22 cellular contexts compared by ENCODE assay signal in genomic region chr7:26073041-26073440, GRCh38.
A peak's percentile ranks its signal among the peaks of the same experiment; 100 is the strongest.
DNase-seq lines count a peak whose midpoint lies in the region; ATAC-seq, FAIRE-seq and TF ChIP-seq lines count a peak whose summit lies in the region.
"Had no signal": no experiment of that assay in that cellular context is flagged by ENCODE, and none has a peak within 500 bp of the region (broad histone marks: within the 10 kb centered on the region; RNA-seq: fewer than 3 reads in every experiment).

No MANE protein-coding gene starts in this region.

- no peak overlapping the region for H3K27ac ChIP-seq in IMR-90 (ENCODE audit: insufficient read depth, low read length)
- no peak overlapping the region for H3K27ac ChIP-seq in K562 (ENCODE audit: extremely low read depth, low read depth, low read length)
- H3K27ac ChIP-seq in foreskin keratinocyte = no peak overlapping the region
- H3K27ac ChIP-seq: adrenal gland, BLaER1, HL-60, upper lobe of left lung had no signal

- TF ChIP-seq EP300 in K562 (IDR thresholded peaks at IDR 0.05; ENCODE audit: low read length) = no peak

- no peak overlapping the region for H4K91ac ChIP-seq in IMR-90 (ENCODE audit: insufficient read depth, low read depth, low read length)

- H3K4me3 ChIP-seq in IMR-90 (ENCODE audit: insufficient read depth, low read depth, low read length) = no peak overlapping the region
- H3K4me3 ChIP-seq in K562 = no peak overlapping the region
- H3K4me3 ChIP-seq: adrenal gland, BLaER1, GM12878, upper lobe of left lung had no signal

- dilution Hi-C loops in IMR-90 (cut with HindIII; ENCODE audit: low sequenced_read_pairs, unreplicated experiment) = no loop called here

- FAIRE-seq in D721Med (lab: Jason Lieb, UNC) = peak; percentile 44
- FAIRE-seq in K562 (lab: Jason Lieb, UNC) = no peak
- FAIRE-seq: GM12878 had no signal

- H3K14ac ChIP-seq in IMR-90 (replicated peaks; ENCODE audit: low read depth, low read length) = no peak overlapping the region

- no peak overlapping the region for H3K18ac ChIP-seq in IMR-90 (ENCODE audit: low read depth, low read length)

- H4K20me1 ChIP-seq in IMR-90 (ENCODE audit: insufficient read depth, low read length) (no peaks in the 10 kb centered on the region; the same call in 1 of the 2 replicates), K562 (replicated peaks; ENCODE audit: control insufficient read depth, insufficient read depth, low read length) (no peaks in the 10 kb centered on the region)
- H4K20me1 ChIP-seq: BLaER1 had no signal

- no peak overlapping the region for H2AK9ac ChIP-seq in IMR-90 (replicated peaks; ENCODE audit: low read depth, low read length, poor library complexity)

- no peak overlapping the region for H4K8ac ChIP-seq in IMR-90 (ENCODE audit: low read depth in 2 of 2, low read length in 2 of 2)

- in situ Hi-C loops in IMR-90 (cut with MboI; ENCODE audit: low sequenced_read_pairs) (no loop called here), K562 (cut with MboI) (no loop called here)

- peak overlapping the region; percentile 55 for H3K27ac Mint-ChIP-seq in mesothelial cell of epicardium
- H3K27ac Mint-ChIP-seq in activated naive CD8-positive, alpha-beta T cell treated with anti-CD3 and anti-CD28 coated beads, Interleukin-2, amount 50 U/mL, for 24 hours = no peak overlapping the region
- H3K27ac Mint-ChIP-seq: stimulated activated effector memory CD8-positive, alpha-beta T cell treated with anti-CD3 and anti-CD28 coated beads, Interleukin-12 subunit alpha, Interleukin-12 subunit beta, amount 100 ng/mL, for 72 hours had no signal

- no peak for DNase-seq in D721Med (ENCODE audit: insufficient read length, low spot score)
- no peak for DNase-seq in IMR-90
- no peak for DNase-seq in K562 (ENCODE audit: extremely low read depth in 1 of 4, low spot score in 3 of 4)
- no peak for DNase-seq in mesothelial cell of epicardium (ENCODE audit: low spot score in 2 of 2, unreplicated experiment in 2 of 2)
- DNase-seq in AG08395 (ENCODE audit: low spot score) = no peak
- no peak for DNase-seq in activated naive CD8-positive, alpha-beta T cell treated with anti-CD3 and anti-CD28 coated beads, Interleukin-2, amount 50 U/mL, for 24 hours
- DNase-seq in DMS79 treated with DMSO at 0.1 percent for 48 hours (lab: John Stamatoyannopoulos, UW) = no peak
- DNase-seq in foreskin keratinocyte = no peak
- DNase-seq: ACHN; activated gamma-delta T cell; adrenal gland; NCI-H1048; NCI-H187; posterior cingulate gyrus; stimulated activated CD4-positive, alpha-beta T cell treated with anti-CD3 and anti-CD28 coated beads, Interleukin-4, amount 100 ng/mL, for 24 hours; upper lobe of left lung had no signal

- H2BK120ac ChIP-seq in IMR-90 (ENCODE audit: low read depth, low read length) = no peak overlapping the region

- H3K56ac ChIP-seq in IMR-90 (ENCODE audit: extremely low read depth, insufficient read depth, low read length) = no peak overlapping the region

- H3K36me3 Mint-ChIP-seq in mesothelial cell of epicardium = no peaks in the 10 kb centered on the region
- no peaks in the 10 kb centered on the region for H3K36me3 Mint-ChIP-seq in activated naive CD8-positive, alpha-beta T cell treated with anti-CD3 and anti-CD28 coated beads, Interleukin-2, amount 50 U/mL, for 24 hours (ENCODE audit: low read depth)
- H3K36me3 Mint-ChIP-seq: stimulated activated effector memory CD8-positive, alpha-beta T cell treated with anti-CD3 and anti-CD28 coated beads, Interleukin-12 subunit alpha, Interleukin-12 subunit beta, amount 100 ng/mL, for 72 hours had no signal

- no CpG with 5 or more reads among the region's 4 CpGs for WGBS in IMR-90 (ENCODE audit: extremely low coverage in 2 of 2, insufficient read length in 1 of 2), 2 experiments
- WGBS in K562 (ENCODE audit: insufficient coverage, low coverage, missing lambda C conversion rate) = 8% methylated on average over 4 of the region's 4 CpGs

- H2BK5ac ChIP-seq in IMR-90 (ENCODE audit: low read depth, low read length, poor library complexity, severe bottlenecking) = no peak overlapping the region

- no peak overlapping the region for H3K4me2 ChIP-seq in IMR-90 (ENCODE audit: low read depth, low read length)
- H3K4me2 ChIP-seq in K562 (ENCODE audit: insufficient read depth, low read length) = no peak overlapping the region
- H3K4me2 ChIP-seq: BLaER1 had no signal

- H2BK15ac ChIP-seq in IMR-90 (ENCODE audit: low read depth, low read length) = no peak overlapping the region

- H2BK20ac ChIP-seq in IMR-90 (ENCODE audit: low read depth, low read length) = no peak overlapping the region

- TF ChIP-seq CTCF in D721Med (IDR thresholded peaks at IDR 0.05; ENCODE audit: insufficient read depth, missing control alignments) (no peak), IMR-90 (conservative IDR thresholded peaks at IDR 0.05; ENCODE audit: low read depth, low read length) (no peak), K562 (IDR thresholded peaks at IDR 0.05 in 2 of 3, conservative IDR thresholded peaks at IDR 0.05 in 1 of 3; ENCODE audit: insufficient read depth in 2 of 3, low read depth in 1 of 3, low read length in 3 of 3) (no peak), mesothelial cell of epicardium (IDR thresholded peaks at IDR 0.05; ENCODE audit: unreplicated experiment) (no peak), foreskin keratinocyte (conservative IDR thresholded peaks at IDR 0.05) (no peak)

- no peak overlapping the region for H3K4me3 Mint-ChIP-seq in mesothelial cell of epicardium
- no peak overlapping the region for H3K4me3 Mint-ChIP-seq in activated naive CD8-positive, alpha-beta T cell treated with anti-CD3 and anti-CD28 coated beads, Interleukin-2, amount 50 U/mL, for 24 hours
- H3K4me3 Mint-ChIP-seq: neural crest cell; stimulated activated effector memory CD8-positive, alpha-beta T cell treated with anti-CD3 and anti-CD28 coated beads, Interleukin-12 subunit alpha, Interleukin-12 subunit beta, amount 100 ng/mL, for 72 hours had no signal

- H3K27me3 ChIP-seq in IMR-90 (ENCODE audit: control insufficient read depth, insufficient read depth, low read length) = peaks cover 18% of the 10 kb centered on the region
- peaks cover 10 to 17% of the 10 kb centered on the region in 2 experiments for H3K27me3 ChIP-seq in K562 (ENCODE audit: control insufficient read depth in 2 of 2, insufficient read depth in 2 of 2, low read length in 2 of 2)
- peaks cover 4% of the 10 kb centered on the region for H3K27me3 ChIP-seq in foreskin keratinocyte
- H3K27me3 ChIP-seq: BLaER1, upper lobe of left lung had no signal

- H3K4me1 ChIP-seq in IMR-90 (ENCODE audit: control insufficient read depth, insufficient read depth, low read length) (no peaks in the 10 kb centered on the region), K562 (replicated peaks in 1 of 2; ENCODE audit: control insufficient read depth in 2 of 2, insufficient read depth in 2 of 2, low read length in 2 of 2) (no peaks in the 10 kb centered on the region; a peak in 2 of 5 replicates), foreskin keratinocyte (no peaks in the 10 kb centered on the region)
- H3K4me1 ChIP-seq: adrenal gland, BLaER1, upper lobe of left lung had no signal

- peak overlapping the region; percentile 9 for H2AFZ ChIP-seq in IMR-90 (replicated peaks; ENCODE audit: low read length, poor library complexity)
- H2AFZ ChIP-seq in K562 (ENCODE audit: low read depth, low read length) = peak overlapping the region; percentile 71

- no peak overlapping the region for H4K5ac ChIP-seq in IMR-90 (ENCODE audit: low read depth, low read length)

- H3K27me3 Mint-ChIP-seq in mesothelial cell of epicardium (ENCODE audit: low read depth) = no peaks in the 10 kb centered on the region
- H3K27me3 Mint-ChIP-seq in activated naive CD8-positive, alpha-beta T cell treated with anti-CD3 and anti-CD28 coated beads, Interleukin-2, amount 50 U/mL, for 24 hours = peaks cover 10% of the 10 kb centered on the region

- no peaks in the 10 kb centered on the region for H3K9me3 Mint-ChIP-seq in mesothelial cell of epicardium
- H3K9me3 Mint-ChIP-seq in activated naive CD8-positive, alpha-beta T cell treated with anti-CD3 and anti-CD28 coated beads, Interleukin-2, amount 50 U/mL, for 24 hours = no peaks in the 10 kb centered on the region
- H3K9me3 Mint-ChIP-seq: neural crest cell; stimulated activated effector memory CD8-positive, alpha-beta T cell treated with anti-CD3 and anti-CD28 coated beads, Interleukin-12 subunit alpha, Interleukin-12 subunit beta, amount 100 ng/mL, for 72 hours had no signal

- peaks cover 15% of the 10 kb centered on the region for H3K4me1 Mint-ChIP-seq in mesothelial cell of epicardium
- no peaks in the 10 kb centered on the region for H3K4me1 Mint-ChIP-seq in activated naive CD8-positive, alpha-beta T cell treated with anti-CD3 and anti-CD28 coated beads, Interleukin-2, amount 50 U/mL, for 24 hours
- H3K4me1 Mint-ChIP-seq: neural crest cell; stimulated activated effector memory CD8-positive, alpha-beta T cell treated with anti-CD3 and anti-CD28 coated beads, Interleukin-12 subunit alpha, Interleukin-12 subunit beta, amount 100 ng/mL, for 72 hours had no signal

- H3K9me1 ChIP-seq in IMR-90 (ENCODE audit: insufficient read depth, low read length) (no peaks in the 10 kb centered on the region), K562 (ENCODE audit: control insufficient read depth, insufficient read depth, low read length) (no peaks in the 10 kb centered on the region)

- no peak overlapping the region for H3K4ac ChIP-seq in IMR-90 (ENCODE audit: low read depth, low read length)

- H2AK5ac ChIP-seq in IMR-90 (ENCODE audit: low read depth, low read length) = no peak overlapping the region

- CTCF ChIA-PET in IMR-90 (lab: Yijun Ruan, JAX) = no interaction called here
- CTCF ChIA-PET in K562 (lab: Yijun Ruan, JAX; ENCODE audit: low intra/inter-chr PET ratio) = interaction anchor here (0.6 kb wide), 1 partner anchor 320 kb away, joined by 3 read pairs; no protein-coding TSS in a partner anchor

- no peak overlapping the region for H3K9ac ChIP-seq in IMR-90 (ENCODE audit: low read depth, low read length)
- H3K9ac ChIP-seq in K562 (ENCODE audit: insufficient read depth in 1 of 2, low read depth in 2 of 2, low read length in 2 of 2) = no peak overlapping the region
- H3K9ac ChIP-seq: BLaER1 had no signal

- intact Hi-C loops in IMR-90 (cut with micrococcal nuclease) (no loop called here), K562 (cut with micrococcal nuclease) (loop anchor here (10.0 kb wide), 1 partner anchor 592 kb away; no protein-coding TSS in a partner anchor)

- H3K9me3 ChIP-seq in IMR-90 (ENCODE audit: control insufficient read depth, insufficient read depth, low read length) (no peaks in the 10 kb centered on the region), K562 (replicated peaks; ENCODE audit: control insufficient read depth, insufficient read depth, low read depth, low read length) (no peaks in the 10 kb centered on the region)
- H3K9me3 ChIP-seq: adrenal gland, BLaER1, upper lobe of left lung had no signal

- no peaks in the 10 kb centered on the region for H3K79me2 ChIP-seq in K562 (ENCODE audit: control insufficient read depth, insufficient read depth, low read length)

- ATAC-seq in IMR-90 (ENCODE audit: low read depth) (no peak), K562 (no peak; the same call in 1 of the 3 replicates), foreskin keratinocyte (no peak)
- no peak for ATAC-seq in activated naive CD8-positive, alpha-beta T cell treated with anti-CD3 and anti-CD28 coated beads, Interleukin-2, amount 50 U/mL, for 24 hours
- ATAC-seq: GM12878; sciatic nerve; stimulated activated effector memory CD8-positive, alpha-beta T cell treated with anti-CD3 and anti-CD28 coated beads, Interleukin-12 subunit alpha, Interleukin-12 subunit beta, amount 100 ng/mL, for 72 hours had no signal

- POLR2A ChIA-PET in IMR-90 (lab: Charles Lee; ENCODE audit: unreplicated experiment) (no interaction called here), K562 (lab: Yijun Ruan, JAX) (interaction anchor here (0.6 to 1.8 kb wide), 5 partner anchors 58 to 1662 kb away, joined by 3 to 6 read pairs (median 4); no protein-coding TSS in a partner anchor)

- no peak for TF ChIP-seq POLR2A in IMR-90 (IDR thresholded peaks at IDR 0.05; ENCODE audit: low read depth, low read length)
- no peak for TF ChIP-seq POLR2A in K562 (conservative IDR thresholded peaks at IDR 0.05)

- TF ChIP-seq RAD21 in IMR-90 (IDR thresholded peaks at IDR 0.05; ENCODE audit: low read length) = no peak
- TF ChIP-seq RAD21 in K562 (CRISPR knock-in tag; conservative IDR thresholded peaks at IDR 0.05 in 1 of 2, IDR thresholded peaks at IDR 0.05 in 1 of 2) = no peak

- BruUV-seq in IMR-90 (replicated peaks; lab: Mats Ljungman, UMichigan) = no TSS peak
- no TSS peak for BruUV-seq in K562 (replicated peaks; lab: Mats Ljungman, UMichigan)

- H3K23ac ChIP-seq in IMR-90 (ENCODE audit: low read depth, low read length) = no peak overlapping the region

- no peaks in the 10 kb centered on the region for H3K36me3 ChIP-seq in IMR-90 (ENCODE audit: control insufficient read depth, insufficient read depth, low read length)
- H3K36me3 ChIP-seq in K562 (ENCODE audit: control insufficient read depth, insufficient read depth, low read length) = no peaks in the 10 kb centered on the region
- H3K36me3 ChIP-seq: adrenal gland, BLaER1, upper lobe of left lung had no signal

- no peaks in the 10 kb centered on the region for H3K79me1 ChIP-seq in IMR-90 (ENCODE audit: low read depth in 1 of 2, low read length in 2 of 2)
